In the genomic region with DNA sequence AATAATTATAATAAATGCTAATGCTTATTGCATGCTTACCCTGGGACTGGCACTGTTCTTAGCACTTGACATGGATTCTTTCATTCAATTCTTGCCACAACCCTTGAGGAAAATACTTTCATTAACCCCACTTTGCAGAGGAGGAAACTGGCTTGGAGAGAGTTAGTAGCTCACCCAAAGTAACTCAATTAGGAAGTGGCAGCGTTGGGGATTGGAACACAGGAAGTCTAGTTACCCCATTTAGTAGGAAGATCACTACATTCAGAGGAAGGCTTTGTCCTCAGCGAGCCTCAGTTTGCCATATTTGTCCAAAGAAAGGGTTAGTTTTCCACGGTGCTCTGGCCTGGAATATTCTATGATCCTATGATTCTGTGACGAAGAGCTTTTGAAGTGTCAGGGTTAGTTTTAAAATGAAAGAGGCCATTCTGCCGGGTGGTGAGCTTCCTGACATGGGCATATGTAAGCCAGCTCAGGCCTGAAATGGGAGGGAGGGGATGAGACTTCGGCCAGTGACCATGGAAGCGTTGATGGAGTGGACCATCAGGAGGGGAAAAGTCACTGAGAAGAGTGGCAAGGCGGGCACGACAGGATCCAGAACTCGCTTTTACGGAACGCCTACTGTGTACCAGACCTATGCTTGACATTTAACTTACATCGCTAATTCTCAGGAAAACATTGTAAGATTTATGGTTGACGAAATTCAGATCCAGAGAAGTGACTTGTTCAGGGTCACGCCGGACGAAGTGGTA, we compare ENCODE assay signal across 8 cellular contexts. TPM values are rescaled to one million over a fixed set of nuclear protein-coding genes. Genes with fewer than 3 reads are reported as not detected.
DNase-seq lines count a peak whose midpoint lies in the region; ATAC-seq and TF ChIP-seq lines count a peak whose summit lies in the region.

No MANE protein-coding gene starts in this region.

- no peak for TF ChIP-seq POLR2A in vagina (IDR thresholded peaks at IDR 0.05)

- H3K27ac ChIP-seq in right atrium auricular region (peak overlapping the region; percentile 83 to 88), vagina (peak overlapping the region; percentile 79)

- H3K4me1 ChIP-seq in right atrium auricular region = peaks cover 0 to 37% of the 10 kb centered on the region in 2 donors
- H3K4me1 ChIP-seq in vagina = peaks cover 52% of the 10 kb centered on the region

- H3K36me3 ChIP-seq in right atrium auricular region (no peaks in the 10 kb centered on the region), vagina (no peaks in the 10 kb centered on the region)

- peaks cover 41% of the 10 kb centered on the region for H3K4me1 Mint-ChIP-seq in activated naive CD8-positive, alpha-beta T cell treated with anti-CD3 and anti-CD28 coated beads, Interleukin-2, amount 10 ng/mL, durations not matched to agents 7 days and 5 days
- peaks cover 52% of the 10 kb centered on the region for H3K4me1 Mint-ChIP-seq in memory B cell

- H3K9me3 ChIP-seq in right atrium auricular region (no peaks in the 10 kb centered on the region), vagina (no peaks in the 10 kb centered on the region)

- H3K36me3 Mint-ChIP-seq in activated naive CD8-positive, alpha-beta T cell treated with anti-CD3 and anti-CD28 coated beads, Interleukin-2, amount 10 ng/mL, durations not matched to agents 7 days and 5 days = no peaks in the 10 kb centered on the region
- no peaks in the 10 kb centered on the region for H3K36me3 Mint-ChIP-seq in memory B cell

- ATAC-seq in Right ventricle myocardium inferior = no peak
- ATAC-seq in activated naive CD8-positive, alpha-beta T cell treated with anti-CD3 and anti-CD28 coated beads, Interleukin-2, amount 10 ng/mL, durations not matched to agents 7 days and 5 days (ENCODE audit: low read depth) = no peak
- no peak for ATAC-seq in memory B cell (ENCODE audit: low read depth)
- no peak for ATAC-seq in HG02981 (IDR thresholded peaks at IDR 0.05; ENCODE audit: unreplicated experiment)

- intact Hi-C loops in Right ventricle myocardium inferior (cut with DNase I) = loop anchor here (5.0 kb wide), 1 partner anchor 96 kb away; no protein-coding TSS in a partner anchor
- intact Hi-C loops in vagina (cut with DNase I) = loop anchor here (5.0 to 10.0 kb wide), 2 partner anchors 239 to 296 kb away; a partner anchor contains a TSS

- peak overlapping the region; percentile 94 for H3K27ac Mint-ChIP-seq in activated naive CD8-positive, alpha-beta T cell treated with anti-CD3 and anti-CD28 coated beads, Interleukin-2, amount 10 ng/mL, durations not matched to agents 7 days and 5 days
- peak overlapping the region; percentile 87 for H3K27ac Mint-ChIP-seq in memory B cell

- POLR2A ChIA-PET in activated naive CD8-positive, alpha-beta T cell treated with anti-CD3 and anti-CD28 coated beads, Interleukin-2, amount 10 ng/mL, durations not matched to agents 7 days and 5 days (lab: Charles Lee) = interaction anchor here (0.6 to 2.6 kb wide), 4 partner anchors 13 to 295 kb away, joined by 3 to 18 read pairs (median 4); a partner anchor contains a TSS

- TF ChIP-seq CTCF in right atrium auricular region (IDR thresholded peaks at IDR 0.05) (no peak), vagina (IDR thresholded peaks at IDR 0.05) (no peak)

- H3K9me3 Mint-ChIP-seq in activated naive CD8-positive, alpha-beta T cell treated with anti-CD3 and anti-CD28 coated beads, Interleukin-2, amount 10 ng/mL, durations not matched to agents 7 days and 5 days = no peaks in the 10 kb centered on the region
- H3K9me3 Mint-ChIP-seq in memory B cell = no peaks in the 10 kb centered on the region

- no peaks in the 10 kb centered on the region for H3K27me3 ChIP-seq in right atrium auricular region
- no peaks in the 10 kb centered on the region for H3K27me3 ChIP-seq in vagina

- H3K4me3 ChIP-seq in right atrium auricular region = peak overlapping the region in 1 of 2 donors; percentile 91
- H3K4me3 ChIP-seq in vagina = peak overlapping the region; percentile 60 to 96

- DNase-seq in right atrium auricular region (ENCODE audit: low spot score) = no peak
- no peak for DNase-seq in Right ventricle myocardium inferior (ENCODE audit: missing footprints)
- DNase-seq in activated naive CD8-positive, alpha-beta T cell treated with anti-CD3 and anti-CD28 coated beads, Interleukin-2, amount 10 ng/mL, durations not matched to agents 7 days and 5 days = no peak
- DNase-seq in memory B cell (ENCODE audit: low spot score in 2 of 2) = no peak
- DNase-seq in vagina (ENCODE audit: extremely low spot score in 2 of 2) = no peak
- no peak for DNase-seq in dermis blood vessel endothelial cell
- no peak for DNase-seq in NCI-H1092 (lab: John Stamatoyannopoulos, UW)

- peak overlapping the region; percentile 87 for H3K4me3 Mint-ChIP-seq in activated naive CD8-positive, alpha-beta T cell treated with anti-CD3 and anti-CD28 coated beads, Interleukin-2, amount 10 ng/mL, durations not matched to agents 7 days and 5 days
- peak overlapping the region; percentile 96 for H3K4me3 Mint-ChIP-seq in memory B cell

- no peaks in the 10 kb centered on the region for H3K27me3 Mint-ChIP-seq in activated naive CD8-positive, alpha-beta T cell treated with anti-CD3 and anti-CD28 coated beads, Interleukin-2, amount 10 ng/mL, durations not matched to agents 7 days and 5 days
- H3K27me3 Mint-ChIP-seq in memory B cell = no peaks in the 10 kb centered on the region

RNA-seq across cellular contexts. Expression of a gene that starts 28.2 kb away (rescaled TPM):
- total RNA-seq in right atrium auricular region (10 to 100 TPM; 19.1 to 25.4 TPM), Right ventricle myocardium inferior (24.9 TPM), vagina (39.8 TPM), dermis blood vessel endothelial cell (36.2 and 41.2 TPM in 2 replicates)
- 100 to 1,000 TPM; 162 to 170 TPM for total RNA-seq in activated naive CD8-positive, alpha-beta T cell treated with anti-CD3 and anti-CD28 coated beads, Interleukin-2, amount 10 ng/mL, durations not matched to agents 7 days and 5 days
